Comparison of ENCODE assay signal across 8 cellular contexts in genomic region chr4:128287871-128288688, GRCh38. TPM values are rescaled to one million over a fixed set of nuclear protein-coding genes. Genes with fewer than 3 reads are reported as not detected.
DNase-seq lines count a peak whose midpoint lies in the region; ATAC-seq, FAIRE-seq and TF ChIP-seq lines count a peak whose summit lies in the region.

No MANE protein-coding gene starts in this region.

- H3K27me3 Mint-ChIP-seq in endodermal cell (ENCODE audit: insufficient read depth): peaks cover 2% of the 10 kb centered on the region

- no peaks in the 10 kb centered on the region for H3K27me3 ChIP-seq in HUES48 (ENCODE audit: control insufficient read depth, insufficient read depth, low read length)
- H3K27me3 ChIP-seq in NT2/D1 (ENCODE audit: insufficient read depth, insufficient read length): no peaks in the 10 kb centered on the region
- H3K27me3 ChIP-seq in endodermal cell (ENCODE audit: control insufficient read depth, insufficient read depth, low read length, poor library complexity, severe bottlenecking): no peaks in the 10 kb centered on the region

- H3K36me3 Mint-ChIP-seq in endodermal cell (ENCODE audit: low read depth): peaks cover 15% of the 10 kb centered on the region

- no peaks in the 10 kb centered on the region for H3K9me3 ChIP-seq in HUES48 (ENCODE audit: control insufficient read depth, insufficient read depth, low read length)
- no peaks in the 10 kb centered on the region for H3K9me3 ChIP-seq in NT2/D1 (ENCODE audit: insufficient read depth, low read length)
- no peaks in the 10 kb centered on the region for H3K9me3 ChIP-seq in endodermal cell (ENCODE audit: control insufficient read depth, low read length)

- H3K9me3 Mint-ChIP-seq in endodermal cell: no peaks in the 10 kb centered on the region

- H3K4me3 Mint-ChIP-seq in endodermal cell: peak overlapping the region; percentile 88

- peak; percentile 80 for ATAC-seq in GM21423 (IDR thresholded peaks at IDR 0.05; ENCODE audit: unreplicated experiment)

- peaks cover 14% of the 10 kb centered on the region; the same call in 1 of the 2 replicates for H3K36me3 ChIP-seq in HUES48 (ENCODE audit: control insufficient read depth, insufficient read depth, low read length)
- peaks cover 13% of the 10 kb centered on the region for H3K36me3 ChIP-seq in NT2/D1 (ENCODE audit: insufficient read depth, insufficient read length, low read length)
- H3K36me3 ChIP-seq in endodermal cell (ENCODE audit: control insufficient read depth, insufficient read depth, low read length): peaks cover 19% of the 10 kb centered on the region

- FAIRE-seq in D721Med (lab: Jason Lieb, UNC): no peak

- peaks cover 18% of the 10 kb centered on the region for H3K4me1 ChIP-seq in HUES48 (ENCODE audit: control insufficient read depth, insufficient read depth, low read length)
- H3K4me1 ChIP-seq in NT2/D1 (ENCODE audit: insufficient read depth, insufficient read length): no peaks in the 10 kb centered on the region
- peaks cover 7% of the 10 kb centered on the region for H3K4me1 ChIP-seq in endodermal cell (ENCODE audit: control insufficient read depth, insufficient read depth, low read length)

- peak; percentile 68 for DNase-seq in D721Med (ENCODE audit: insufficient read length, low spot score)
- DNase-seq in NT2/D1 (ENCODE audit: low read depth, low spot score): peak; percentile 93
- peak; percentile 99 for DNase-seq in activated CD8-positive, alpha-beta memory T cell treated with anti-CD3 and anti-CD28 coated beads, Interleukin-2, amount 50 U/mL, for 24 hours (ENCODE audit: extremely low read depth)
- peak; percentile 99 for DNase-seq in endodermal cell
- peak; percentile 99 for DNase-seq in mesenteric fat pad (ENCODE audit: low spot score)
- DNase-seq in stimulated activated CD8-positive, alpha-beta memory T cell treated with anti-CD3 and anti-CD28 coated beads, Interleukin-15, amount 100 ng/mL, for 1 hour (ENCODE audit: low read depth): peak; percentile 99

- H3K9ac ChIP-seq in HUES48 (ENCODE audit: low read depth, low read length) (peak overlapping the region; percentile 77), NT2/D1 (ENCODE audit: insufficient read length, low read depth) (peak overlapping the region; percentile 85), endodermal cell (ENCODE audit: extremely low read depth, low read length, poor library complexity, severe bottlenecking) (peak overlapping the region; percentile 76)

- peaks cover 20% of the 10 kb centered on the region for H3K4me1 Mint-ChIP-seq in endodermal cell

- peak overlapping the region; percentile 92 for H3K27ac Mint-ChIP-seq in endodermal cell

- TF ChIP-seq CTCF in D721Med (IDR thresholded peaks at IDR 0.05; ENCODE audit: insufficient read depth, missing control alignments) (no peak), endodermal cell (conservative IDR thresholded peaks at IDR 0.05) (peak; percentile 59)

- WGBS in endodermal cell (ENCODE audit: insufficient coverage in 1 of 2, insufficient read length in 1 of 2), 2 experiments: 0 to 1% methylated on average over 31 to 86 of the region's 86 CpGs

- peak overlapping the region; percentile 77 for H3K4me3 ChIP-seq in HUES48 (ENCODE audit: low read depth, low read length)
- H3K4me3 ChIP-seq in NT2/D1 (ENCODE audit: insufficient read length, low read depth): peak overlapping the region; percentile 77
- peak overlapping the region; percentile 96 for H3K4me3 ChIP-seq in endodermal cell (ENCODE audit: low read length)

- H3K27ac ChIP-seq in HUES48 (ENCODE audit: low read depth, low read length) (peak overlapping the region; percentile 91), endodermal cell (ENCODE audit: low read depth, low read length) (peak overlapping the region; percentile 97)

RNA-seq across cellular contexts. Expression of gene PGRMC2, which starts 0.5 kb away (rescaled TPM):
- total RNA-seq in endodermal cell (10 to 100 TPM; 57.0 to 68.5 TPM), mesenteric fat pad (175 TPM)
- 68.7 TPM for polyA plus RNA-seq in endodermal cell (2013, experiment 1 of 2)
- 70.6 TPM for polyA plus RNA-seq in endodermal cell (2013, experiment 2 of 2)

Comparison
In these comparisons a context has a peak if more than half of its experiments do, and no peak if none do; other contexts are left out.
1. Peak in every context shown above with its lines: DNase-seq, ATAC-seq, H3K4me3 ChIP-seq and H3K27ac ChIP-seq.